Comparison of ENCODE assay signal across 24 cellular contexts in genomic region chr7:14047709-14048399, GRCh38. TPM values are rescaled to one million over a fixed set of nuclear protein-coding genes. Genes with fewer than 3 reads are reported as not detected.
A peak's percentile ranks its signal among the peaks of the same experiment; 100 is the strongest.
DNase-seq lines count a peak whose midpoint lies in the region; ATAC-seq, FAIRE-seq and TF ChIP-seq lines count a peak whose summit lies in the region.
"Had no signal": no experiment of that assay in that cellular context is flagged by ENCODE, and none has a peak within 500 bp of the region (broad histone marks: within the 10 kb centered on the region; RNA-seq: fewer than 3 reads in every experiment).

No MANE protein-coding gene starts in this region.

- no peak for TF ChIP-seq RAD21 in GM12878 (IDR thresholded peaks at IDR 0.05; ENCODE audit: insufficient read depth, low read depth, low read length)

- H2AFZ ChIP-seq in OCI-LY7 (ENCODE audit: low read length) (no peak overlapping the region), GM12878 (ENCODE audit: control insufficient read depth, low read depth, low read length) (no peak overlapping the region)
- H2AFZ ChIP-seq: GM23248, PC-9 had no signal

- H3K9me3 ChIP-seq in OCI-LY7 (ENCODE audit: low read length) (no peaks in the 10 kb centered on the region), GM12878 (replicated peaks; ENCODE audit: control insufficient read depth, insufficient read depth, low read length) (no peaks in the 10 kb centered on the region), transverse colon (no peaks in the 10 kb centered on the region)
- H3K9me3 ChIP-seq: breast epithelium, colonic mucosa, thoracic aorta had no signal

- H3K4me3 ChIP-seq in OCI-LY7 (ENCODE audit: low read depth, low read length, poor library complexity, severe bottlenecking) (no peak overlapping the region), GM12878 (no peak overlapping the region), transverse colon (no peak overlapping the region)
- H3K4me3 ChIP-seq: breast epithelium, colonic mucosa, GM23248, PC-9, thoracic aorta had no signal

- SMC1A ChIA-PET in GM12878 (lab: Charles Lee; ENCODE audit: uncharacterized antibody, unreplicated experiment): interaction anchor here (0.9 kb wide), 1 partner anchor 8 kb away, joined by 4 read pairs; no protein-coding TSS in a partner anchor

- 32% methylated on average over 4 of the region's 5 CpGs for WGBS in GM12878 (ENCODE audit: insufficient coverage, insufficient replicate concordance, low lambda C conversion rate, missing lambda C conversion rate)
- WGBS in transverse colon (ENCODE audit: low coverage in 1 of 2), 2 donors: 70 to 74% methylated on average over 5 of the region's 5 CpGs

- H3K27me3 ChIP-seq in GM12878 (replicated peaks in 1 of 2; ENCODE audit: control insufficient read depth in 2 of 2, insufficient read depth in 2 of 2, low read length in 1 of 2) (no peaks in the 10 kb centered on the region), transverse colon (no peaks in the 10 kb centered on the region)
- H3K27me3 ChIP-seq: breast epithelium, colonic mucosa had no signal

- H3K9ac ChIP-seq in GM12878 (ENCODE audit: control insufficient read depth, insufficient read depth, low read length): no peak overlapping the region
- H3K9ac ChIP-seq: GM23248 had no signal

- H3K4me2 ChIP-seq in OCI-LY7 (ENCODE audit: low read length): no peak overlapping the region
- H3K4me2 ChIP-seq in GM12878 (ENCODE audit: control insufficient read depth, insufficient read depth): no peak overlapping the region
- H3K4me2 ChIP-seq: PC-9 had no signal

- DNase-seq in Kasumi-1 (lab: John Stamatoyannopoulos, UW): peak; percentile 43 to 46
- DNase-seq in OCI-LY7 (ENCODE audit: low spot score): peak; percentile 7
- DNase-seq in GM12878 (ENCODE audit: low read depth, low spot score): no peak
- no peak for DNase-seq in transverse colon
- DNase-seq in activated effector memory CD4-positive, alpha-beta T cell treated with anti-CD3 and anti-CD28 coated beads, Interleukin-2, amount 50 U/mL, for 16 hours: no peak
- DNase-seq: activated CD4-positive, alpha-beta memory T cell treated with anti-CD3 and anti-CD28 coated beads for 36 hours; colonic mucosa; effector CD8-positive, alpha-beta T cell; GM23248; head of caudate nucleus; kidney; NCI-H1417; NCI-H2029 treated with DMSO at 0.1 percent for 48 hours; NCI-H774; PC-9; T1000 had no signal

- CTCF ChIA-PET in OCI-LY7 (lab: Charles Lee; ENCODE audit: unreplicated experiment): no interaction called here
- CTCF ChIA-PET in GM12878 (lab: Yijun Ruan, JAX): no interaction called here

- no peaks in the 10 kb centered on the region for H4K20me1 ChIP-seq in OCI-LY7 (ENCODE audit: insufficient read depth, low read length)
- H4K20me1 ChIP-seq in GM12878 (ENCODE audit: control insufficient read depth, insufficient read depth): no peaks in the 10 kb centered on the region

- H3K36me3 ChIP-seq in OCI-LY7 (ENCODE audit: insufficient read depth, low read length) (no peaks in the 10 kb centered on the region), GM12878 (ENCODE audit: control insufficient read depth in 2 of 2, insufficient read depth in 2 of 2, low read length in 1 of 2) (no peaks in the 10 kb centered on the region), transverse colon (no peaks in the 10 kb centered on the region)
- H3K36me3 ChIP-seq: breast epithelium, colonic mucosa, thoracic aorta had no signal

- H3K79me2 ChIP-seq in OCI-LY7 (ENCODE audit: insufficient read depth, low read depth, low read length): no peaks in the 10 kb centered on the region
- H3K79me2 ChIP-seq in GM12878 (ENCODE audit: control insufficient read depth, insufficient read depth, low read length): no peaks in the 10 kb centered on the region

- H3K9me2 ChIP-seq in OCI-LY7 (ENCODE audit: insufficient read depth, low read length): no peaks in the 10 kb centered on the region

- FAIRE-seq in A204.1 (lab: Jason Lieb, UNC) (peak; percentile 71), GM12878 (lab: Jason Lieb, UNC) (no peak)
- FAIRE-seq: kidney had no signal

- intact Hi-C loops in OCI-LY7 (cut with micrococcal nuclease; ENCODE audit: unreplicated experiment): no loop called here
- intact Hi-C loops in GM12878 (cut with micrococcal nuclease; ENCODE audit: unreplicated experiment): no loop called here
- intact Hi-C loops in transverse colon (cut with DNase I; ENCODE audit: low total_unique reads): no loop called here

- POLR2A ChIA-PET in OCI-LY7 (lab: Charles Lee): no interaction called here
- POLR2A ChIA-PET in GM12878 (lab: Charles Lee): no interaction called here

- TF ChIP-seq CTCF in OCI-LY7 (conservative IDR thresholded peaks at IDR 0.05; ENCODE audit: low read length): no peak
- TF ChIP-seq CTCF in GM12878 (IDR thresholded peaks at IDR 0.05 in 2 of 3, conservative IDR thresholded peaks at IDR 0.05 in 1 of 3; ENCODE audit: control insufficient read depth in 2 of 3, extremely low read depth in 1 of 3, insufficient read depth in 1 of 3, low read depth in 3 of 3, low read length in 3 of 3): no peak
- TF ChIP-seq CTCF in transverse colon (IDR thresholded peaks at IDR 0.05): no peak

- in situ Hi-C loops in GM12878 (cut with MboI): no loop called here
- in situ Hi-C loops in transverse colon (cut with MboI; ENCODE audit: low pct_ligation_motif_present in 1 of 4, low pct_unique_long_range_greater_than_20kb in 1 of 4, low sequenced_read_pairs in 3 of 4): no loop called here

- RAD21 ChIA-PET in GM12878 (lab: Charles Lee; ENCODE audit: unreplicated experiment): no interaction called here

- H3K27ac ChIP-seq in OCI-LY7 (ENCODE audit: low read depth, low read length, poor library complexity, severe bottlenecking) (no peak overlapping the region), GM12878 (ENCODE audit: control insufficient read depth, insufficient read depth) (no peak overlapping the region), transverse colon (no peak overlapping the region)
- H3K27ac ChIP-seq: breast epithelium, colonic mucosa, GM23248, PC-9, thoracic aorta had no signal

- ATAC-seq in GM12878 (peak; percentile 29; the same call in 2 of the 3 replicates), HG03159 (IDR thresholded peaks at IDR 0.05; ENCODE audit: unreplicated experiment) (no peak), HG03039 (IDR thresholded peaks at IDR 0.05; ENCODE audit: unreplicated experiment) (no peak)
- ATAC-seq: activated CD4-positive, CD25-positive, alpha-beta regulatory T cell treated with anti-CD3 and anti-CD28 coated beads, Interleukin-2, amount 50 U/mL, for 24 hours; activated naive CD4-positive, alpha-beta T cell treated with anti-CD3 and anti-CD28 coated beads, Interleukin-2, amount 50 U/mL, for 72 hours; Right ventricle myocardium inferior had no signal

- no TSS peak for BruUV-seq in OCI-LY7 (replicated peaks; lab: Mats Ljungman, UMichigan)
- BruUV-seq in GM12878 (replicated peaks; lab: Mats Ljungman, UMichigan): no TSS peak

- no peaks in the 10 kb centered on the region for H3K4me1 ChIP-seq in OCI-LY7 (ENCODE audit: insufficient read depth, low read length, poor library complexity, severe bottlenecking)
- no peaks in the 10 kb centered on the region for H3K4me1 ChIP-seq in GM12878 (ENCODE audit: control insufficient read depth, insufficient read depth, low read length)
- H3K4me1 ChIP-seq in transverse colon: no peaks in the 10 kb centered on the region
- H3K4me1 ChIP-seq: breast epithelium, colonic mucosa had no signal

- TF ChIP-seq EP300 in GM12878 (IDR thresholded peaks at IDR 0.05; ENCODE audit: borderline replicate concordance in 1 of 2, control insufficient read depth in 1 of 2, low read depth in 2 of 2, low read length in 2 of 2): no peak
- TF ChIP-seq EP300 in transverse colon (IDR thresholded peaks at IDR 0.05; ENCODE audit: low read depth): no peak

- no peak for TF ChIP-seq POLR2A in GM12878 (IDR thresholded peaks at IDR 0.05; ENCODE audit: low read depth, low read length)
- TF ChIP-seq POLR2A in transverse colon (IDR thresholded peaks at IDR 0.05): no peak

TF ChIP-seq in GM12878, 131 proteins besides CTCF, POLR2A, EP300 and RAD21 (continues in another document):
- no peak for TF ChIP-seq ESRRA (IDR thresholded peaks at IDR 0.05; ENCODE audit: low read length)
- TF ChIP-seq ZNF207 (IDR thresholded peaks at IDR 0.05; ENCODE audit: borderline replicate concordance): no peak
- TF ChIP-seq CHD2 (IDR thresholded peaks at IDR 0.05; ENCODE audit: borderline replicate concordance, low read depth, low read length): no peak
- TF ChIP-seq IRF4 (IDR thresholded peaks at IDR 0.05; ENCODE audit: low read depth, low read length): no peak
- no peak for TF ChIP-seq PML (IDR thresholded peaks at IDR 0.05; ENCODE audit: low read length)
- no peak for TF ChIP-seq SMC3 (IDR thresholded peaks at IDR 0.05; ENCODE audit: borderline replicate concordance, low read length)
- TF ChIP-seq BCL11A (IDR thresholded peaks at IDR 0.05; ENCODE audit: low read depth, low read length): no peak
- no peak for TF ChIP-seq EED (IDR thresholded peaks at IDR 0.05; ENCODE audit: low read depth)
- no peak for TF ChIP-seq POLR2AphosphoS5 (IDR thresholded peaks at IDR 0.05; ENCODE audit: low read length)
- TF ChIP-seq ZBED1 (IDR thresholded peaks at IDR 0.05; ENCODE audit: borderline replicate concordance): no peak
- no peak for TF ChIP-seq SP1 (IDR thresholded peaks at IDR 0.05; ENCODE audit: low read depth, low read length)
- TF ChIP-seq GATAD2B (conservative IDR thresholded peaks at IDR 0.05; ENCODE audit: low read depth): no peak
- no peak for TF ChIP-seq BACH1 (IDR thresholded peaks at IDR 0.05; ENCODE audit: borderline replicate concordance)

RNA-seq across cellular contexts. Expression of gene ETV1, which starts 58.4 kb away (rescaled TPM):
- not detected in 2 replicates for total RNA-seq in OCI-LY7 (2014; rRNA removed; shearing (Covaris generic))
- total RNA-seq in OCI-LY7 (2022) (not detected in 2 replicates), GM12878 (2014; rRNA removed) (0.71 TPM in 1 of 2 replicates, not detected in the other), GM12878 (2014; rRNA removed; fragmentation: Illumina TruSeq; extraction: Trizol) (not detected in 2 replicates), GM12878 (2021) (0.13 and 0.28 TPM in 2 replicates), transverse colon (10 to 100 TPM in 1 of 4 donors, 1 to 10 TPM in 2, not detected in 1; 2.0 to 32.9 (median 3.0) TPM)
- 12.6 and 14.2 TPM in 2 replicates for total RNA-seq in GM12878 (2013; cell fraction: nucleolus; rRNA removed)
- not detected for polyA plus RNA-seq in GM12878 (2011; ENCODE audit: low read depth)
- polyA plus RNA-seq in GM12878 (2011; rRNA removed) (5.3 and 9.3 TPM in 2 replicates), GM12878 (2014; fragmentation: Illumina TruSeq; extraction: Trizol) (0.03 TPM in 1 of 2 replicates, not detected in the other), GM12878 (2014; fragmentation: Nextera tagmentation; extraction: Ambion mirVana) (under 1 TPM in 1 of 2 experiments, not detected in 1; 0.05 TPM), GM12878 (2014; rRNA removed) (not detected in 2 replicates), GM12878 (2016; fragmentation: Nextera tagmentation; extraction: Ambion mirVana) (under 1 TPM; 0.03 to 0.28 TPM)
- 9.9 and 10.7 TPM in 2 replicates for polyA plus RNA-seq in GM12878 (2011; cell fraction: cytosol; rRNA removed)
- 9.5 and 15.3 TPM in 2 replicates for polyA plus RNA-seq in GM12878 (2011; cell fraction: nucleus; rRNA removed)
- not detected in 2 replicates for polyA plus RNA-seq in GM12878 (2012)
- 12.0 and 14.0 TPM in 2 replicates for polyA minus RNA-seq in GM12878 (2011; rRNA and poly(A)+ RNA removed)
- polyA minus RNA-seq in GM12878 (2011; cell fraction: cytosol; rRNA and poly(A)+ RNA removed): 3.7 and 4.7 TPM in 2 replicates
- 6.5 and 20.4 TPM in 2 replicates for polyA minus RNA-seq in GM12878 (2011; cell fraction: nucleus; rRNA and poly(A)+ RNA removed)
- total RNA-seq: activated naive CD4-positive, alpha-beta T cell treated with anti-CD3 and anti-CD28 coated beads, Interleukin-2, amount 50 U/mL, for 72 hours had no signal

Comparison
In these comparisons a context has a peak if more than half of its experiments do, and no peak if none do; other contexts are left out.
1. DNase-seq: peak in Kasumi-1 (2 of 2) and OCI-LY7 (single experiment); none in GM12878 (single experiment), transverse colon (single experiment) and activated effector memory CD4-positive, alpha-beta T cell treated with anti-CD3 and anti-CD28 coated beads, Interleukin-2, amount 50 U/mL, for 16 hours (single experiment).